ENCODE assay signal across 28 cellular contexts in genomic region chr5:169939731-169940130, GRCh38. TPM values are rescaled to one million over a fixed set of nuclear protein-coding genes. Genes with fewer than 3 reads are reported as not detected.
"Had no signal": no experiment of that assay in that cellular context is flagged by ENCODE, and none has a peak within 500 bp of the region (broad histone marks: within the 10 kb centered on the region; RNA-seq: fewer than 3 reads in every experiment).

No MANE protein-coding gene starts in this region.

- H3K4me1 Mint-ChIP-seq: brain, WTC11 had no signal

- H3K4me3 Mint-ChIP-seq: activated CD4-positive, alpha-beta memory T cell treated with anti-CD3 and anti-CD28 coated beads, Interleukin-2, amount 10 ng/mL, durations not matched to agents 7 days and 5 days; activated CD4-positive, alpha-beta T cell treated with anti-CD3 and anti-CD28 coated beads, Interleukin-2, amount 10 ng/mL, durations not matched to agents 7 days and 5 days; activated naive CD4-positive, alpha-beta T cell treated with anti-CD3 and anti-CD28 coated beads, Interleukin-2, amount 10 ng/mL, durations not matched to agents 7 days and 5 days; activated naive CD8-positive, alpha-beta T cell treated with anti-CD3 and anti-CD28 coated beads, Interleukin-2, amount 10 ng/mL, durations not matched to agents 7 days and 5 days; activated T-cell treated with anti-CD3 and anti-CD28 coated beads, Interleukin-2, amount 50 U/mL, for 24 hours; activated T-cell treated with anti-CD3 and anti-CD28 coated beads, Interleukin-2, amount 50 U/mL, for 72 hours; brain; WTC11 had no signal

- H3K4me3 ChIP-seq: ascending aorta, breast epithelium, cardiac muscle cell, colonic mucosa had no signal

- H3K9me3 ChIP-seq: ascending aorta, breast epithelium, colonic mucosa had no signal

- H3K4me1 ChIP-seq: ascending aorta, breast epithelium, colonic mucosa had no signal

- H3K27me3 Mint-ChIP-seq: activated CD4-positive, alpha-beta memory T cell treated with anti-CD3 and anti-CD28 coated beads, Interleukin-2, amount 10 ng/mL, durations not matched to agents 7 days and 5 days; activated CD4-positive, alpha-beta T cell treated with anti-CD3 and anti-CD28 coated beads, Interleukin-2, amount 10 ng/mL, durations not matched to agents 7 days and 5 days; activated naive CD4-positive, alpha-beta T cell treated with anti-CD3 and anti-CD28 coated beads, Interleukin-2, amount 10 ng/mL, durations not matched to agents 7 days and 5 days; activated naive CD8-positive, alpha-beta T cell treated with anti-CD3 and anti-CD28 coated beads, Interleukin-2, amount 10 ng/mL, durations not matched to agents 7 days and 5 days; activated T-cell treated with anti-CD3 and anti-CD28 coated beads, Interleukin-2, amount 50 U/mL, for 24 hours; brain had no signal

- H3K27me3 ChIP-seq: ascending aorta, breast epithelium, cardiac muscle cell, colonic mucosa had no signal

- H3K27ac Mint-ChIP-seq: activated CD4-positive, alpha-beta memory T cell treated with anti-CD3 and anti-CD28 coated beads, Interleukin-2, amount 10 ng/mL, durations not matched to agents 7 days and 5 days; activated CD4-positive, alpha-beta T cell treated with anti-CD3 and anti-CD28 coated beads, Interleukin-2, amount 10 ng/mL, durations not matched to agents 7 days and 5 days; activated naive CD4-positive, alpha-beta T cell treated with anti-CD3 and anti-CD28 coated beads, Interleukin-2, amount 10 ng/mL, durations not matched to agents 7 days and 5 days; activated naive CD4-positive, alpha-beta T cell treated with anti-CD3 and anti-CD28 coated beads, Interleukin-2, amount 50 U/mL, for 72 hours; activated naive CD8-positive, alpha-beta T cell treated with anti-CD3 and anti-CD28 coated beads, Interleukin-2, amount 10 ng/mL, durations not matched to agents 7 days and 5 days; activated T-cell treated with anti-CD3 and anti-CD28 coated beads, Interleukin-2, amount 50 U/mL, for 24 hours; brain; WTC11 had no signal

- H3K27ac ChIP-seq: ascending aorta, breast epithelium, cardiac muscle cell, colonic mucosa, epithelial cell of prostate had no signal

- H3K9me3 Mint-ChIP-seq: activated CD4-positive, alpha-beta memory T cell treated with anti-CD3 and anti-CD28 coated beads, Interleukin-2, amount 10 ng/mL, durations not matched to agents 7 days and 5 days; activated CD4-positive, alpha-beta T cell treated with anti-CD3 and anti-CD28 coated beads, Interleukin-2, amount 10 ng/mL, durations not matched to agents 7 days and 5 days; activated naive CD4-positive, alpha-beta T cell treated with anti-CD3 and anti-CD28 coated beads, Interleukin-2, amount 10 ng/mL, durations not matched to agents 7 days and 5 days; activated naive CD4-positive, alpha-beta T cell treated with anti-CD3 and anti-CD28 coated beads, Interleukin-2, amount 50 U/mL, for 72 hours; activated naive CD8-positive, alpha-beta T cell treated with anti-CD3 and anti-CD28 coated beads, Interleukin-2, amount 10 ng/mL, durations not matched to agents 7 days and 5 days; activated T-cell treated with anti-CD3 and anti-CD28 coated beads, Interleukin-2, amount 50 U/mL, for 24 hours; activated T-cell treated with anti-CD3 and anti-CD28 coated beads, Interleukin-2, amount 50 U/mL, for 72 hours; brain; WTC11 had no signal

- H3K36me3 Mint-ChIP-seq: brain, WTC11 had no signal

- DNase-seq: activated CD4-positive, alpha-beta memory T cell treated with anti-CD3 and anti-CD28 coated beads, Interleukin-2, amount 10 ng/mL, durations not matched to agents 7 days and 5 days; activated CD4-positive, alpha-beta T cell treated with anti-CD3 and anti-CD28 coated beads for 1 hour; activated CD4-positive, alpha-beta T cell treated with anti-CD3 and anti-CD28 coated beads for 4 hours; activated CD4-positive, alpha-beta T cell treated with anti-CD3 and anti-CD28 coated beads, Interleukin-2, amount 10 ng/mL, durations not matched to agents 7 days and 5 days; activated CD4-positive, alpha-beta T cell treated with anti-CD3 and anti-CD28 coated beads, Interleukin-2, amount 50 U/mL, for 4 hours; activated CD8-positive, alpha-beta memory T cell treated with anti-CD3 and anti-CD28 coated beads, Interleukin-2, amount 50 U/mL, for 48 hours; activated gamma-delta T cell; activated naive CD4-positive, alpha-beta T cell; activated naive CD4-positive, alpha-beta T cell treated with anti-CD3 and anti-CD28 coated beads, Interleukin-2, amount 10 ng/mL, durations not matched to agents 7 days and 5 days; activated naive CD8-positive, alpha-beta T cell treated with anti-CD3 and anti-CD28 coated beads, Interleukin-2, amount 10 ng/mL, durations not matched to agents 7 days and 5 days; activated T-cell treated with anti-CD3 and anti-CD28 coated beads for 4 hours; activated T-cell treated with anti-CD3 and anti-CD28 coated beads, Interleukin-2, amount 50 U/mL, for 24 hours; activated T-cell treated with anti-CD3 and anti-CD28 coated beads, Interleukin-2, amount 50 U/mL, for 72 hours; central memory CD4-positive, alpha-beta T cell; cerebellar nuclear complex; colonic mucosa; effector CD8-positive, alpha-beta T cell; foreskin fibroblast; T-helper 2 cell had no signal

- ATAC-seq: activated naive CD4-positive, alpha-beta T cell treated with anti-CD3 and anti-CD28 coated beads, Interleukin-2, amount 50 U/mL, for 72 hours; activated T-cell treated with anti-CD3 and anti-CD28 coated beads, Interleukin-2, amount 50 U/mL, for 72 hours; esophagus mucosa; WTC11 had no signal

- H3K36me3 ChIP-seq: ascending aorta, breast epithelium, cardiac muscle cell, colonic mucosa had no signal

RNA-seq across cellular contexts. Expression of gene INSYN2B, which starts 40.6 kb away (rescaled TPM):
- total RNA-seq: activated CD4-positive, alpha-beta memory T cell treated with anti-CD3 and anti-CD28 coated beads, Interleukin-2, amount 10 ng/mL, durations not matched to agents 7 days and 5 days; activated CD4-positive, alpha-beta T cell treated with anti-CD3 and anti-CD28 coated beads, Interleukin-2, amount 10 ng/mL, durations not matched to agents 7 days and 5 days; activated naive CD4-positive, alpha-beta T cell treated with anti-CD3 and anti-CD28 coated beads, Interleukin-2, amount 50 U/mL, for 72 hours; activated naive CD8-positive, alpha-beta T cell treated with anti-CD3 and anti-CD28 coated beads, Interleukin-2, amount 10 ng/mL, durations not matched to agents 7 days and 5 days; activated T-cell treated with anti-CD3 and anti-CD28 coated beads, Interleukin-2, amount 50 U/mL, for 72 hours; ascending aorta; colonic mucosa; esophagus mucosa; T-helper 1 cell treated with Interleukin-12 subunit alpha and Interleukin-12 subunit beta and Interleukin-4 antibody, amounts not matched to agents 30 ng/mL and 1 ng/mL, for 36 hours; WTC11 had no signal
